Comparison of ENCODE assay signal across 28 cellular contexts in genomic region chr16:77064037-77064436, GRCh38.
"Had no signal": no experiment of that assay in that cellular context is flagged by ENCODE, and none has a peak within 500 bp of the region (broad histone marks: within the 10 kb centered on the region; RNA-seq: fewer than 3 reads in every experiment).

No MANE protein-coding gene starts in this region.

- H3K27ac Mint-ChIP-seq: activated CD4-positive, alpha-beta memory T cell treated with anti-CD3 and anti-CD28 coated beads for 36 hours; activated naive CD4-positive, alpha-beta T cell treated with anti-CD3 and anti-CD28 coated beads for 36 hours; activated naive CD8-positive, alpha-beta T cell treated with anti-CD3 and anti-CD28 coated beads, Interleukin-2, amount 10 ng/mL, durations not matched to agents 7 days and 5 days; activated T-helper 1 cell treated with anti-CD3 and anti-CD28 coated beads, Interleukin-12 subunit alpha, Interleukin-12 subunit beta, Interleukin-2, Interleukin-4 antibody, amounts not matched to agents 30 ng/mL and 10 ng/mL and 1 ng/mL, durations not matched to agents 14 hours and 24 hours and 36 hours; effector memory CD8-positive, alpha-beta T cell; naive thymus-derived CD8-positive, alpha-beta T cell had no signal

- H3K4me1 ChIP-seq: ascending aorta, parathyroid adenoma, psoas muscle had no signal

- H3K36me3 Mint-ChIP-seq: activated CD4-positive, alpha-beta memory T cell treated with anti-CD3 and anti-CD28 coated beads for 36 hours; activated naive CD8-positive, alpha-beta T cell treated with anti-CD3 and anti-CD28 coated beads, Interleukin-2, amount 10 ng/mL, durations not matched to agents 7 days and 5 days; brain; naive thymus-derived CD8-positive, alpha-beta T cell had no signal

- H3K4me3 Mint-ChIP-seq: activated CD4-positive, alpha-beta memory T cell treated with anti-CD3 and anti-CD28 coated beads for 36 hours; activated naive CD4-positive, alpha-beta T cell treated with anti-CD3 and anti-CD28 coated beads for 36 hours; activated naive CD8-positive, alpha-beta T cell treated with anti-CD3 and anti-CD28 coated beads, Interleukin-2, amount 10 ng/mL, durations not matched to agents 7 days and 5 days; activated T-helper 1 cell treated with anti-CD3 and anti-CD28 coated beads, Interleukin-12 subunit alpha, Interleukin-12 subunit beta, Interleukin-2, Interleukin-4 antibody, amounts not matched to agents 30 ng/mL and 10 ng/mL and 1 ng/mL, durations not matched to agents 14 hours and 24 hours and 36 hours; brain; effector memory CD8-positive, alpha-beta T cell; naive thymus-derived CD8-positive, alpha-beta T cell; neural crest cell had no signal

- H3K36me3 ChIP-seq: ascending aorta, cardiac muscle cell, gastroesophageal sphincter, right atrium auricular region, tibial nerve had no signal

- H3K4me3 ChIP-seq: ascending aorta, cardiac muscle cell, coronary artery, gastroesophageal sphincter, psoas muscle, right atrium auricular region, smooth muscle cell, tibial nerve had no signal

- H3K27me3 ChIP-seq: ascending aorta, cardiac muscle cell, gastroesophageal sphincter, right atrium auricular region, tibial nerve had no signal

- H3K27ac ChIP-seq: ascending aorta, cardiac muscle cell, coronary artery, gastroesophageal sphincter, parathyroid adenoma, psoas muscle, right atrium auricular region, tibial nerve, VCaP had no signal

- H3K9me3 Mint-ChIP-seq: activated CD4-positive, alpha-beta memory T cell treated with anti-CD3 and anti-CD28 coated beads for 36 hours; activated naive CD4-positive, alpha-beta T cell treated with anti-CD3 and anti-CD28 coated beads for 36 hours; activated naive CD8-positive, alpha-beta T cell treated with anti-CD3 and anti-CD28 coated beads, Interleukin-2, amount 10 ng/mL, durations not matched to agents 7 days and 5 days; activated T-helper 1 cell treated with anti-CD3 and anti-CD28 coated beads, Interleukin-12 subunit alpha, Interleukin-12 subunit beta, Interleukin-2, Interleukin-4 antibody, amounts not matched to agents 30 ng/mL and 10 ng/mL and 1 ng/mL, durations not matched to agents 14 hours and 24 hours and 36 hours; brain; effector memory CD8-positive, alpha-beta T cell; naive thymus-derived CD8-positive, alpha-beta T cell; neural crest cell had no signal

- H3K9me3 ChIP-seq: ascending aorta, gastroesophageal sphincter, psoas muscle, right atrium auricular region, tibial nerve had no signal

- H3K4me1 Mint-ChIP-seq: activated naive CD8-positive, alpha-beta T cell treated with anti-CD3 and anti-CD28 coated beads, Interleukin-2, amount 10 ng/mL, durations not matched to agents 7 days and 5 days; naive thymus-derived CD8-positive, alpha-beta T cell had no signal

- DNase-seq: activated CD4-positive, alpha-beta memory T cell treated with anti-CD3 and anti-CD28 coated beads for 36 hours; activated CD4-positive, alpha-beta T cell treated with anti-CD3 and anti-CD28 coated beads for 48 hours; activated CD8-positive, alpha-beta memory T cell treated with anti-CD3 and anti-CD28 coated beads, Interleukin-2, amount 50 U/mL, for 4 hours; activated effector memory CD4-positive, alpha-beta T cell treated with anti-CD3 and anti-CD28 coated beads, Interleukin-2, amount 50 U/mL, for 16 hours; activated naive CD4-positive, alpha-beta T cell treated with anti-CD3 and anti-CD28 coated beads for 36 hours; activated naive CD8-positive, alpha-beta T cell treated with anti-CD3 and anti-CD28 coated beads, Interleukin-2, amount 10 ng/mL, durations not matched to agents 7 days and 5 days; activated T-cell treated with anti-CD3 and anti-CD28 coated beads, Interleukin-2, amount 50 U/mL, for 1 hour; effector memory CD8-positive, alpha-beta T cell; left colon; midbrain; naive thymus-derived CD8-positive, alpha-beta T cell; occipital lobe; psoas muscle; stimulated activated CD4-positive, alpha-beta T cell treated with anti-CD3 and anti-CD28 coated beads, Interleukin-15, amount 100 ng/mL, for 24 hours; stimulated activated naive CD4-positive, alpha-beta T cell treated with Interleukin-2 at 50 U/mL for 16 hours had no signal

- ATAC-seq: activated CD4-positive, CD25-positive, alpha-beta regulatory T cell treated with anti-CD3 and anti-CD28 coated beads, Interleukin-2, amount 50 U/mL, for 24 hours; effector memory CD8-positive, alpha-beta T cell; gastroesophageal sphincter; left colon; naive thymus-derived CD8-positive, alpha-beta T cell; psoas muscle had no signal
